15 cellular contexts compared by ENCODE assay signal in the genomic region with DNA sequence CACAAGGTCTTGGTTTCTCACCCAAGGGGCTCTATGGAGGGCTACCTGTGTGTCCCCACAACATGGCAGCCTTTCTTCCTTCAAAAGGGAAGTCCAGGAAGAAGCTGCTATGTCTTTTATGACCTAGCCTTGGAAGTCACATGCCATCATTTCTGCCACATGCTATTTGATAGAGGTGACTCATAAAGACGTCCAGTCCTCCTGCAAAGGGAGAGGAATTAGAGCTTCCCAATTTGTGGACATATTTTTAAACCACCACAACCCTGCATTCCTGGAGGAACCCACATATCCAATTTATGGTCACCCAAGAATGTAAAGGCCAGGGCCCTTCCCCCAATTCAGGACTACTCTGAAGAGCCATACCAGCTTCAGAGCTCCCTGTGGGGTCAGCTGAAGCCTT.
A peak's percentile ranks its signal among the peaks of the same experiment; 100 is the strongest.
DNase-seq lines count a peak whose midpoint lies in the region; FAIRE-seq and TF ChIP-seq lines count a peak whose summit lies in the region.
"Had no signal": no experiment of that assay in that cellular context is flagged by ENCODE, and none has a peak within 500 bp of the region (broad histone marks: within the 10 kb centered on the region; RNA-seq: fewer than 3 reads in every experiment).

No MANE protein-coding gene starts in this region.

- H3K4me1 Mint-ChIP-seq in astrocyte (ENCODE audit: low read depth, unreplicated experiment) (no peaks in the 10 kb centered on the region), type B pancreatic cell (ENCODE audit: unreplicated experiment) (peaks cover 11% of the 10 kb centered on the region)

- FAIRE-seq in astrocyte (lab: Jason Lieb, UNC) = no peak
- FAIRE-seq: H54 had no signal

- no peak overlapping the region for H3K4me3 Mint-ChIP-seq in astrocyte (ENCODE audit: unreplicated experiment)
- no peak overlapping the region for H3K4me3 Mint-ChIP-seq in type B pancreatic cell

- peaks cover 59% of the 10 kb centered on the region for H3K27me3 Mint-ChIP-seq in astrocyte (ENCODE audit: low read depth, unreplicated experiment)
- peaks cover 45% of the 10 kb centered on the region for H3K27me3 Mint-ChIP-seq in type B pancreatic cell

- no peak overlapping the region for H3K9ac ChIP-seq in astrocyte (ENCODE audit: low read length)

- peaks cover 2% of the 10 kb centered on the region for H3K27me3 ChIP-seq in astrocyte (ENCODE audit: insufficient read depth, low read length)

- no peaks in the 10 kb centered on the region for H3K79me2 ChIP-seq in astrocyte (ENCODE audit: insufficient read depth, low read length)

- H3K27ac Mint-ChIP-seq in astrocyte (ENCODE audit: unreplicated experiment) = no peak overlapping the region
- H3K27ac Mint-ChIP-seq in type B pancreatic cell = no peak overlapping the region

- H3K9me3 Mint-ChIP-seq in astrocyte (ENCODE audit: unreplicated experiment) = peaks cover 17% of the 10 kb centered on the region
- no peaks in the 10 kb centered on the region for H3K9me3 Mint-ChIP-seq in type B pancreatic cell

- no peaks in the 10 kb centered on the region for H3K36me3 ChIP-seq in astrocyte (ENCODE audit: insufficient read depth, low read length)

- H3K36me3 Mint-ChIP-seq in astrocyte (ENCODE audit: low read depth, unreplicated experiment) (peaks cover 1% of the 10 kb centered on the region), type B pancreatic cell (no peaks in the 10 kb centered on the region)

- H2AFZ ChIP-seq in astrocyte (ENCODE audit: low read depth, low read length) = no peak overlapping the region

- H4K20me1 ChIP-seq in astrocyte (ENCODE audit: insufficient read depth, low read length) = no peaks in the 10 kb centered on the region

- H3K9me3 ChIP-seq in astrocyte (ENCODE audit: insufficient read depth, low read depth, low read length) = peaks cover 6% of the 10 kb centered on the region

- no peak for TF ChIP-seq CTCF in astrocyte (IDR thresholded peaks at IDR 0.05; ENCODE audit: insufficient read depth, low read depth, low read length)
- no peak for TF ChIP-seq CTCF in type B pancreatic cell (conservative IDR thresholded peaks at IDR 0.05)

- no peak overlapping the region for H3K4me3 ChIP-seq in astrocyte (ENCODE audit: insufficient read depth, low read depth, low read length)

- H3K4me1 ChIP-seq in astrocyte (ENCODE audit: insufficient read depth, low read length) = no peaks in the 10 kb centered on the region

- H3K4me2 ChIP-seq in astrocyte (ENCODE audit: low read length) = no peak overlapping the region

- DNase-seq in EH (ENCODE audit: low read depth) (peak; percentile 87), LHCN-M2 (ENCODE audit: low read depth) (peak; percentile 94), astrocyte (ENCODE audit: low read depth) (peak; percentile 48), myocyte (ENCODE audit: low read depth) (peak; percentile 67), cerebellar cortex (ENCODE audit: low spot score) (no peak), NCI-H524 (lab: John Stamatoyannopoulos, UW) (no peak), type B pancreatic cell (ENCODE audit: extremely low spot score, unreplicated experiment) (no peak)
- DNase-seq: C1 segment of cervical spinal cord; NCI-H1105; NCI-H1694; NCI-H226; NCI-H526; NK-92 treated with Interleukin-12 subunit alpha and Interleukin-12 subunit beta, amount 100 ng/mL, for 24 hours had no signal

- no peak overlapping the region for H3K27ac ChIP-seq in astrocyte (ENCODE audit: low read depth, low read length)
- H3K27ac ChIP-seq: RWPE1 had no signal

Comparison
In these comparisons a context has a peak if more than half of its experiments do, and no peak if none do; other contexts are left out.
1. DNase-seq: peak in EH (single experiment), LHCN-M2 (single experiment), astrocyte (single experiment) and myocyte (single experiment); none in cerebellar cortex (single experiment), NCI-H524 (0 of 2) and type B pancreatic cell (single experiment).